1 cellular context compared by ENCODE assay signal in genomic region chr13:64052526-64052925, GRCh38.
TF ChIP-seq lines count a peak whose summit lies in the region.

No MANE protein-coding gene starts in this region.

TF ChIP-seq in WTC11, 78 proteins besides CTCF, POLR2A, EP300 and RAD21 (continued from another document):
- TF ChIP-seq, protein P1, sequence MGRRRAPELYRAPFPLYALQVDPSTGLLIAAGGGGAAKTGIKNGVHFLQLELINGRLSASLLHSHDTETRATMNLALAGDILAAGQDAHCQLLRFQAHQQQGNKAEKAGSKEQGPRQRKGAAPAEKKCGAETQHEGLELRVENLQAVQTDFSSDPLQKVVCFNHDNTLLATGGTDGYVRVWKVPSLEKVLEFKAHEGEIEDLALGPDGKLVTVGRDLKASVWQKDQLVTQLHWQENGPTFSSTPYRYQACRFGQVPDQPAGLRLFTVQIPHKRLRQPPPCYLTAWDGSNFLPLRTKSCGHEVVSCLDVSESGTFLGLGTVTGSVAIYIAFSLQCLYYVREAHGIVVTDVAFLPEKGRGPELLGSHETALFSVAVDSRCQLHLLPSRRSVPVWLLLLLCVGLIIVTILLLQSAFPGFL (CRISPR knock-in tag; IDR thresholded peaks at IDR 0.05; ENCODE audit: borderline replicate concordance) = no peak
- no peak for TF ChIP-seq SOX15 (CRISPR knock-in tag; IDR thresholded peaks at IDR 0.05)
- TF ChIP-seq ATF1 (CRISPR knock-in tag; IDR thresholded peaks at IDR 0.05) = no peak
- no peak for TF ChIP-seq ESRRA (CRISPR knock-in tag; IDR thresholded peaks at IDR 0.05; ENCODE audit: borderline replicate concordance)
- TF ChIP-seq ATF6 (CRISPR knock-in tag; IDR thresholded peaks at IDR 0.05) = no peak
- no peak for TF ChIP-seq ZNF317 (CRISPR knock-in tag; IDR thresholded peaks at IDR 0.05; ENCODE audit: borderline replicate concordance, low read depth)
- TF ChIP-seq ERG (CRISPR knock-in tag; IDR thresholded peaks at IDR 0.05) = no peak
- TF ChIP-seq SMAD3 (CRISPR knock-in tag; IDR thresholded peaks at IDR 0.05; ENCODE audit: borderline replicate concordance) = no peak
- TF ChIP-seq, protein P2, sequence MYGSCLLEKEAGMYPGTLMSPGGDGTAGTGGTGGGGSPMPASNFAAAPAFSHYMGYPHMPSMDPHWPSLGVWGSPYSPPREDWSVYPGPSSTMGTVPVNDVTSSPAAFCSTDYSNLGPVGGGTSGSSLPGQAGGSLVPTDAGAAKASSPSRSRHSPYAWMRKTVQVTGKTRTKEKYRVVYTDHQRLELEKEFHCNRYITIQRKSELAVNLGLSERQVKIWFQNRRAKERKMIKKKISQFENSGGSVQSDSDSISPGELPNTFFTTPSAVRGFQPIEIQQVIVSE (CRISPR knock-in tag; IDR thresholded peaks at IDR 0.05; ENCODE audit: borderline replicate concordance) = no peak
